In genomic region chr7:6167004-6167551, GRCh38 we compare ENCODE assay signal across 14 cellular contexts.
DNase-seq lines count a peak whose midpoint lies in the region; ATAC-seq and TF ChIP-seq lines count a peak whose summit lies in the region.
"Had no signal": no experiment of that assay in that cellular context is flagged by ENCODE, and none has a peak within 500 bp of the region (broad histone marks: within the 10 kb centered on the region; RNA-seq: fewer than 3 reads in every experiment).

No MANE protein-coding gene starts in this region.

- no peak overlapping the region for H2AFZ ChIP-seq in GM23338
- H2AFZ ChIP-seq: hepatocyte had no signal

- peak overlapping the region; percentile 88 for H3K27ac Mint-ChIP-seq in GM23338
- H3K27ac Mint-ChIP-seq: activated CD8-positive, alpha-beta T cell treated with anti-CD3 and anti-CD28 coated beads, Interleukin-2, amount 10 ng/mL, durations not matched to agents 7 days and 5 days; activated T-helper 2 cell treated with anti-CD3 and anti-CD28 coated beads, Interferon-gamma antibody, Interleukin-2, Interleukin-4, amounts not matched to agents 10 μg/mL and 5 μg/mL and 100 μg/mL, durations not matched to agents 14 hours and 24 hours and 36 hours had no signal

- peaks cover 17% of the 10 kb centered on the region for H3K27me3 Mint-ChIP-seq in GM23338 (ENCODE audit: insufficient read depth, low read depth, poor library complexity)

- intact Hi-C loops in heart right ventricle (cut with DNase I), result loop anchor here in 4 of 10 donors (5.0 to 10.0 kb wide), 4 partner anchors 35 to 108 kb away; partner anchors contain the start of gene CYTH3 (in 1 of the 4)
- intact Hi-C loops in psoas muscle (cut with DNase I), result loop anchor here in 1 of 2 donors (5.0 kb wide), 1 partner anchor 105 kb away; the partner anchor contains the start of gene CYTH3

- no peaks in the 10 kb centered on the region for H3K9me3 Mint-ChIP-seq in GM23338
- H3K9me3 Mint-ChIP-seq: activated T-helper 2 cell treated with anti-CD3 and anti-CD28 coated beads, Interferon-gamma antibody, Interleukin-2, Interleukin-4, amounts not matched to agents 10 μg/mL and 5 μg/mL and 100 μg/mL, durations not matched to agents 14 hours and 24 hours and 36 hours had no signal

- 0 out of 2 replicates have a peak, but pooled peaks cover 3% of the 10 kb centered on the region for H3F3A ChIP-seq in GM23338 (replicated peaks; ENCODE audit: low read depth)

- H3K36me3 Mint-ChIP-seq in GM23338 (ENCODE audit: low read depth), result peaks cover 5% of the 10 kb centered on the region; the same call in 2 of the 3 replicates

- DNase-seq in GM23338 (ENCODE audit: low spot score) (no peak), SK-N-DZ (ENCODE audit: low spot score) (peak; percentile 70), heart right ventricle (peak; percentile 58 to 60), psoas muscle (no peak), DMS53 (lab: John Stamatoyannopoulos, UW) (no peak), NCI-H526 (lab: John Stamatoyannopoulos, UW) (no peak)
- no peak for DNase-seq in activated naive CD4-positive, alpha-beta T cell treated with anti-CD3 and anti-CD28 coated beads, Interleukin-2, amount 50 U/mL, for 16 hours
- DNase-seq: activated CD8-positive, alpha-beta T cell treated with anti-CD3 and anti-CD28 coated beads, Interleukin-2, amount 10 ng/mL, durations not matched to agents 7 days and 5 days; AML-193; NCI-H510A treated with DMSO at 0.1 percent for 48 hours; trophoblast cell had no signal

- ATAC-seq in GM23338 (no peak), heart right ventricle (peak in 7 of 8 donors; percentile 51 to 71 (median 67)), psoas muscle (peak; percentile 44 to 57 (median 52))
- ATAC-seq: activated CD8-positive, alpha-beta T cell treated with anti-CD3 and anti-CD28 coated beads, Interleukin-2, amount 10 ng/mL, durations not matched to agents 7 days and 5 days; HCT116 had no signal

- no peaks in the 10 kb centered on the region for H3K27me3 ChIP-seq in GM23338 (ENCODE audit: insufficient read depth)
- H3K27me3 ChIP-seq in heart right ventricle, result no peaks in the 10 kb centered on the region
- no peaks in the 10 kb centered on the region for H3K27me3 ChIP-seq in psoas muscle (ENCODE audit: insufficient read depth in 3 of 3, low read length in 2 of 3)
- H3K27me3 ChIP-seq: hepatocyte had no signal

- no peak for TF ChIP-seq CTCF in GM23338 (conservative IDR thresholded peaks at IDR 0.05; ENCODE audit: low read depth in 2 of 2)
- no peak for TF ChIP-seq CTCF in heart right ventricle (IDR thresholded peaks at IDR 0.05)
- TF ChIP-seq CTCF in psoas muscle (IDR thresholded peaks at IDR 0.05), result no peak

- no peak overlapping the region for H3K27ac ChIP-seq in GM23338 (ENCODE audit: low read depth)
- H3K27ac ChIP-seq in heart right ventricle, result peak overlapping the region; percentile 22 to 78 (median 58)
- H3K27ac ChIP-seq in psoas muscle, result peak overlapping the region; percentile 4
- H3K27ac ChIP-seq: hepatocyte had no signal

- no peaks in the 10 kb centered on the region for H3K79me2 ChIP-seq in GM23338 (replicated peaks; ENCODE audit: insufficient read depth)
- H3K79me2 ChIP-seq: hepatocyte had no signal

- H3K4me3 ChIP-seq in GM23338 (no peak overlapping the region), heart right ventricle (no peak overlapping the region), psoas muscle (no peak overlapping the region)
- H3K4me3 ChIP-seq: hepatocyte had no signal

- H4K20me1 ChIP-seq in GM23338 (replicated peaks; ENCODE audit: insufficient read depth), result no peaks in the 10 kb centered on the region

- H3K4me1 Mint-ChIP-seq in GM23338, result peaks cover 26% of the 10 kb centered on the region

- 0 out of 2 replicates have a peak, but pooled peaks cover 8% of the 10 kb centered on the region for H3K4me1 ChIP-seq in GM23338 (ENCODE audit: insufficient read depth)
- peaks cover 20 to 79% (median 40%) of the 10 kb centered on the region in 9 donors for H3K4me1 ChIP-seq in heart right ventricle
- H3K4me1 ChIP-seq in psoas muscle, result peaks cover 19% of the 10 kb centered on the region

- H3K36me3 ChIP-seq in GM23338 (ENCODE audit: insufficient read depth) (0 out of 2 replicates have a peak, but pooled peaks cover under 1% of the 10 kb centered on the region), heart right ventricle (peaks cover 0 to 82% (median 16%) of the 10 kb centered on the region in 9 donors), psoas muscle (ENCODE audit: insufficient read depth in 1 of 2, low read depth in 1 of 2) (peaks cover 0 to 51% of the 10 kb centered on the region in 2 donors)

- H3K4me3 Mint-ChIP-seq in GM23338, result no peak overlapping the region
- H3K4me3 Mint-ChIP-seq: activated CD8-positive, alpha-beta T cell treated with anti-CD3 and anti-CD28 coated beads, Interleukin-2, amount 10 ng/mL, durations not matched to agents 7 days and 5 days had no signal

- 48 to 63% methylated on average over 13 of the region's 13 CpGs for WGBS in heart right ventricle, 2 donors
- WGBS in psoas muscle, 3 donors, result 45 to 61% (median 55%) methylated on average over 13 of the region's 13 CpGs

- no peaks in the 10 kb centered on the region for H3K9me3 ChIP-seq in heart right ventricle
- H3K9me3 ChIP-seq in psoas muscle, result no peaks in the 10 kb centered on the region

- no peak overlapping the region for H3K4me2 ChIP-seq in GM23338
- H3K4me2 ChIP-seq: hepatocyte had no signal

- H3K9me2 ChIP-seq in GM23338 (ENCODE audit: insufficient read depth), result no peaks in the 10 kb centered on the region

TF ChIP-seq in GM23338, 12 proteins besides CTCF, POLR2A, EP300 and RAD21:
- no peak for TF ChIP-seq POLR2AphosphoS5 (IDR thresholded peaks at IDR 0.05; ENCODE audit: low read depth)
- no peak for TF ChIP-seq ETS1 (IDR thresholded peaks at IDR 0.05)
- TF ChIP-seq STAT1 (IDR thresholded peaks at IDR 0.05; ENCODE audit: unreplicated experiment), result no peak
- TF ChIP-seq, protein P1, sequence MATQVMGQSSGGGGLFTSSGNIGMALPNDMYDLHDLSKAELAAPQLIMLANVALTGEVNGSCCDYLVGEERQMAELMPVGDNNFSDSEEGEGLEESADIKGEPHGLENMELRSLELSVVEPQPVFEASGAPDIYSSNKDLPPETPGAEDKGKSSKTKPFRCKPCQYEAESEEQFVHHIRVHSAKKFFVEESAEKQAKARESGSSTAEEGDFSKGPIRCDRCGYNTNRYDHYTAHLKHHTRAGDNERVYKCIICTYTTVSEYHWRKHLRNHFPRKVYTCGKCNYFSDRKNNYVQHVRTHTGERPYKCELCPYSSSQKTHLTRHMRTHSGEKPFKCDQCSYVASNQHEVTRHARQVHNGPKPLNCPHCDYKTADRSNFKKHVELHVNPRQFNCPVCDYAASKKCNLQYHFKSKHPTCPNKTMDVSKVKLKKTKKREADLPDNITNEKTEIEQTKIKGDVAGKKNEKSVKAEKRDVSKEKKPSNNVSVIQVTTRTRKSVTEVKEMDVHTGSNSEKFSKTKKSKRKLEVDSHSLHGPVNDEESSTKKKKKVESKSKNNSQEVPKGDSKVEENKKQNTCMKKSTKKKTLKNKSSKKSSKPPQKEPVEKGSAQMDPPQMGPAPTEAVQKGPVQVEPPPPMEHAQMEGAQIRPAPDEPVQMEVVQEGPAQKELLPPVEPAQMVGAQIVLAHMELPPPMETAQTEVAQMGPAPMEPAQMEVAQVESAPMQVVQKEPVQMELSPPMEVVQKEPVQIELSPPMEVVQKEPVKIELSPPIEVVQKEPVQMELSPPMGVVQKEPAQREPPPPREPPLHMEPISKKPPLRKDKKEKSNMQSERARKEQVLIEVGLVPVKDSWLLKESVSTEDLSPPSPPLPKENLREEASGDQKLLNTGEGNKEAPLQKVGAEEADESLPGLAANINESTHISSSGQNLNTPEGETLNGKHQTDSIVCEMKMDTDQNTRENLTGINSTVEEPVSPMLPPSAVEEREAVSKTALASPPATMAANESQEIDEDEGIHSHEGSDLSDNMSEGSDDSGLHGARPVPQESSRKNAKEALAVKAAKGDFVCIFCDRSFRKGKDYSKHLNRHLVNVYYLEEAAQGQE (IDR thresholded peaks at IDR 0.05; ENCODE audit: unreplicated experiment), result no peak
- no peak for TF ChIP-seq EZH2 (IDR thresholded peaks at IDR 0.05; ENCODE audit: low read depth, unreplicated experiment)
- no peak for TF ChIP-seq EZH2phosphoT487 (IDR thresholded peaks at IDR 0.05; ENCODE audit: unreplicated experiment)
- no peak for TF ChIP-seq CREB1 (CRISPR knock-in tag; IDR thresholded peaks at IDR 0.05; ENCODE audit: low read depth)
- TF ChIP-seq JUNB (IDR thresholded peaks at IDR 0.05; ENCODE audit: unreplicated experiment), result no peak

Comparison
In these comparisons a context has a peak if more than half of its experiments do, and no peak if none do; other contexts are left out.
1. DNase-seq: peak in SK-N-DZ (single experiment) and heart right ventricle (2 of 2); none in GM23338 (single experiment), psoas muscle (0 of 2), DMS53 (single experiment), activated naive CD4-positive, alpha-beta T cell treated with anti-CD3 and anti-CD28 coated beads, Interleukin-2, amount 50 U/mL, for 16 hours (single experiment) and NCI-H526 (0 of 2).